Comparison of ENCODE assay signal across 10 cellular contexts in the genomic region with DNA sequence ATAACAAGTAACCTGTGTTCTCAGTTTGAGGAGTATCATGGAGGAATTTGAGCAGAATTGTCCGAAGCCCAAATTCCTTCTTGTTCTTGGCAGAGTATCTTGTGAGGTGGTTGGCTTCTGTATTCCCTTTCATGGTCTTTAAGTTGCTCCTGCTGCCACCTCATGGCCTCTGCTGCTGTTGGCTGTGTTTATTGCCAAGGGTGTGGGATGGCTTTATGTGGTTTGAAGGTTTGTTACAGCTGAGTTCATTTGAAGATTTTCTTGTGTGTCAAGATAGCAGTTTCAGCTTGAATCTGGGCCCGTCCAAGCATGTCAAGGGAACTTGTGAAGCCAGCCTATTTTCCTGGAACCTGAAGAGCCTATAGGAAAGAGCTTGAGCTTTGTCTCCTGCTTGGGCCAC. TPM values are rescaled to one million over a fixed set of nuclear protein-coding genes. Genes with fewer than 3 reads are reported as not detected.
DNase-seq lines count a peak whose midpoint lies in the region; ATAC-seq and TF ChIP-seq lines count a peak whose summit lies in the region.
"Had no signal": no experiment of that assay in that cellular context is flagged by ENCODE, and none has a peak within 500 bp of the region (broad histone marks: within the 10 kb centered on the region; RNA-seq: fewer than 3 reads in every experiment).

No MANE protein-coding gene starts in this region.

- peak overlapping the region; percentile 26 for H3K27ac Mint-ChIP-seq in activated T-helper 17 cell treated with anti-CD3 and anti-CD28 coated beads, Interleukin-2, amount 50 U/mL, for 72 hours

- no peaks in the 10 kb centered on the region for H3K27me3 Mint-ChIP-seq in activated T-helper 17 cell treated with anti-CD3 and anti-CD28 coated beads, Interleukin-2, amount 50 U/mL, for 72 hours

- ATAC-seq in HG03064 (IDR thresholded peaks at IDR 0.05; ENCODE audit: low read depth, unreplicated experiment) (peak; percentile 67), omental fat pad (ENCODE audit: low FRiP score) (no peak)
- peak; percentile 88 for ATAC-seq in activated T-helper 17 cell treated with anti-CD3 and anti-CD28 coated beads, Interleukin-2, amount 50 U/mL, for 72 hours (replicated peaks)

- peak overlapping the region; percentile 6 for H3K4me3 Mint-ChIP-seq in activated T-helper 17 cell treated with anti-CD3 and anti-CD28 coated beads, Interleukin-2, amount 50 U/mL, for 72 hours

- no peaks in the 10 kb centered on the region for H3K79me2 ChIP-seq in osteoblast (ENCODE audit: insufficient read depth, low read length)

- no peak overlapping the region for H3K4me2 ChIP-seq in osteoblast (ENCODE audit: insufficient read depth, low read length)

- no peaks in the 10 kb centered on the region for H3K27me3 ChIP-seq in osteoblast (ENCODE audit: insufficient read depth, low read length)

- H3K9me3 Mint-ChIP-seq in activated T-helper 17 cell treated with anti-CD3 and anti-CD28 coated beads, Interleukin-2, amount 50 U/mL, for 72 hours = no peaks in the 10 kb centered on the region

- no peaks in the 10 kb centered on the region for H4K20me1 ChIP-seq in osteoblast (ENCODE audit: insufficient read depth, low read length)

- TF ChIP-seq CTCF in osteoblast (IDR thresholded peaks at IDR 0.05; ENCODE audit: extremely low read depth, low read depth, low read length) (peak; percentile 15), omental fat pad (IDR thresholded peaks at IDR 0.05) (no peak)

- no peaks in the 10 kb centered on the region for H3K36me3 ChIP-seq in osteoblast (ENCODE audit: insufficient read depth, low read length)

- H3K4me1 ChIP-seq in osteoblast (ENCODE audit: insufficient read depth, low read length) = no peaks in the 10 kb centered on the region

- peak; percentile 3 for DNase-seq in NCI-H2107 treated with DMSO at 0.1 percent for 48 hours (lab: John Stamatoyannopoulos, UW; ENCODE audit: unreplicated experiment)
- DNase-seq in NCI-H2107 (lab: John Stamatoyannopoulos, UW) = no peak
- no peak for DNase-seq in osteoblast (ENCODE audit: insufficient read length, low spot score, missing footprints)
- DNase-seq in SKM-1 (lab: John Stamatoyannopoulos, UW; ENCODE audit: unreplicated experiment) = no peak
- no peak for DNase-seq in omental fat pad (ENCODE audit: low spot score)
- DNase-seq in NCI-H774 (lab: John Stamatoyannopoulos, UW) = no peak
- DNase-seq: T-helper 1 cell had no signal

- H3K4me1 Mint-ChIP-seq in activated T-helper 17 cell treated with anti-CD3 and anti-CD28 coated beads, Interleukin-2, amount 50 U/mL, for 72 hours = peaks cover 22% of the 10 kb centered on the region

- H3K4me3 ChIP-seq in osteoblast (ENCODE audit: insufficient read depth, low read length) = no peak overlapping the region
- H3K4me3 ChIP-seq: skin epidermis had no signal

- H3K36me3 Mint-ChIP-seq in activated T-helper 17 cell treated with anti-CD3 and anti-CD28 coated beads, Interleukin-2, amount 50 U/mL, for 72 hours (ENCODE audit: low read depth) = no peaks in the 10 kb centered on the region

- H2AFZ ChIP-seq in osteoblast (ENCODE audit: low read length) = no peak overlapping the region

- H3K9me3 ChIP-seq in osteoblast (ENCODE audit: low read depth, low read length) = no peaks in the 10 kb centered on the region

- no peak overlapping the region for H3K27ac ChIP-seq in osteoblast (ENCODE audit: low read depth, low read length)

RNA-seq across cellular contexts. Expression of gene TTK, which starts 20.2 kb away (rescaled TPM):
- total RNA-seq in activated T-helper 17 cell treated with anti-CD3 and anti-CD28 coated beads, Interleukin-2, amount 50 U/mL, for 72 hours = 10 to 100 TPM; 33.3 to 38.1 TPM
- total RNA-seq in osteoblast = 4.0 and 4.4 TPM in 2 replicates
- 1 to 10 TPM in 1 of 4 donors, under 1 TPM in 1, not detected in 2; 0.19 to 2.9 TPM for total RNA-seq in omental fat pad

RNA-seq across cellular contexts. Expression of gene ELOVL4, which starts 36.9 kb away (rescaled TPM):
- total RNA-seq in activated T-helper 17 cell treated with anti-CD3 and anti-CD28 coated beads, Interleukin-2, amount 50 U/mL, for 72 hours = 1 to 10 TPM; 3.2 to 3.4 TPM
- total RNA-seq in osteoblast (6.8 and 7.6 TPM in 2 replicates), omental fat pad (under 1 TPM; 0.19 to 0.95 (median 0.37) TPM)
